16 cellular contexts compared by ENCODE assay signal in the genomic region with DNA sequence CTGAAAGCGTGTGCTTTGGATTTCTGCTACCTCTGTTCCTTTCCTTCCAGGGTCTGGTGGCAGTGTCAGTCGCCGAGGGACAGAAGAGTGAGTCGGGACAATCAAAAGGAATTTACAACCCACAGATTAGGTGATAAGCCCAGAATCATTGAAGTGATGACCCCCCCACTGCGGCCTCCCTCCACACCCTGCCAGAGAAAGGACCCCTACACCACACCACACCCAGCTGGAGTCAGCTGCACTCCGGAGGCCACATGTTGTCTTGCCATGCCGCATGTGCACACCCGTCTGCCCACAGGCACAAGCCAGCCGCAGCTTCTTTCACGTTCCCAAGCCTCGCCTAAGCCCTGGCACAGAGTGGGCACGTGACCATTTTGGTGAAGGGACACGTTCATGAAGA.
DNase-seq lines count a peak whose midpoint lies in the region; ATAC-seq and TF ChIP-seq lines count a peak whose summit lies in the region.
"Had no signal": no experiment of that assay in that cellular context is flagged by ENCODE, and none has a peak within 500 bp of the region (broad histone marks: within the 10 kb centered on the region; RNA-seq: fewer than 3 reads in every experiment).

No MANE protein-coding gene starts in this region.

- no peaks in the 10 kb centered on the region for H3K36me3 Mint-ChIP-seq in endodermal cell (ENCODE audit: low read depth)
- H3K36me3 Mint-ChIP-seq in activated naive CD4-positive, alpha-beta T cell treated with anti-CD3 and anti-CD28 coated beads, Interleukin-2, amount 10 ng/mL, durations not matched to agents 7 days and 5 days = no peaks in the 10 kb centered on the region
- H3K36me3 Mint-ChIP-seq: CD14-positive monocyte had no signal

- H3K27ac Mint-ChIP-seq in endodermal cell = no peak overlapping the region
- H3K27ac Mint-ChIP-seq in activated naive CD4-positive, alpha-beta T cell treated with anti-CD3 and anti-CD28 coated beads, Interleukin-2, amount 10 ng/mL, durations not matched to agents 7 days and 5 days = no peak overlapping the region
- H3K27ac Mint-ChIP-seq: CD14-positive monocyte; CD4-positive, alpha-beta memory T cell had no signal

- TF ChIP-seq EP300 in Ishikawa (IDR thresholded peaks at IDR 0.05; ENCODE audit: borderline replicate concordance) = no peak

- no peak for TF ChIP-seq POLR2A in spleen (IDR thresholded peaks at IDR 0.05)

- H3K9me3 Mint-ChIP-seq in endodermal cell = peaks cover 10% of the 10 kb centered on the region
- peaks cover 24% of the 10 kb centered on the region for H3K9me3 Mint-ChIP-seq in activated naive CD4-positive, alpha-beta T cell treated with anti-CD3 and anti-CD28 coated beads, Interleukin-2, amount 10 ng/mL, durations not matched to agents 7 days and 5 days

- intact Hi-C loops in cardiac septum (cut with DNase I) = no loop called here
- intact Hi-C loops in Right ventricle myocardium inferior (cut with DNase I) = no loop called here
- intact Hi-C loops in spleen (cut with DNase I; ENCODE audit: low total_unique reads) = no loop called here

- H3K27me3 Mint-ChIP-seq in endodermal cell (ENCODE audit: insufficient read depth) = no peaks in the 10 kb centered on the region
- no peaks in the 10 kb centered on the region for H3K27me3 Mint-ChIP-seq in activated naive CD4-positive, alpha-beta T cell treated with anti-CD3 and anti-CD28 coated beads, Interleukin-2, amount 10 ng/mL, durations not matched to agents 7 days and 5 days

- H3K27me3 ChIP-seq in endodermal cell (ENCODE audit: control insufficient read depth, insufficient read depth, low read length, poor library complexity, severe bottlenecking) (no peaks in the 10 kb centered on the region), spleen (replicated peaks in 1 of 7) (peaks cover 0 to 7% (median 0%) of the 10 kb centered on the region in 7 donors), H7 (ENCODE audit: control insufficient read depth, insufficient read depth, low read length) (no peaks in the 10 kb centered on the region)
- H3K27me3 ChIP-seq: BLaER1 had no signal

- DNase-seq in cardiac septum (ENCODE audit: low spot score) (peak; percentile 58), Right ventricle myocardium inferior (ENCODE audit: missing footprints) (no peak), endodermal cell (peak; percentile 22), spleen (peak; percentile 38), H7 (no peak), GM03348 (ENCODE audit: low spot score) (no peak)
- no peak for DNase-seq in activated naive CD4-positive, alpha-beta T cell treated with anti-CD3 and anti-CD28 coated beads, Interleukin-2, amount 10 ng/mL, durations not matched to agents 7 days and 5 days
- DNase-seq: 8988T; CD4-positive, alpha-beta memory T cell; DMS79; GDM1; GOT3; HCEC 1CT had no signal

- WGBS in endodermal cell (ENCODE audit: insufficient coverage in 1 of 2, insufficient read length in 1 of 2), 2 experiments = 84 to 89% methylated on average over 11 to 13 of the region's 13 CpGs
- WGBS in spleen, 5 donors = 84 to 91% (median 87%) methylated on average over 11 to 13 of the region's 13 CpGs

- no peak overlapping the region for H3K27ac ChIP-seq in endodermal cell (ENCODE audit: low read depth, low read length)
- H3K27ac ChIP-seq in spleen = no peak overlapping the region
- H3K27ac ChIP-seq: BLaER1 had no signal

- H3K9me3 ChIP-seq in endodermal cell (ENCODE audit: control insufficient read depth, low read length) = no peaks in the 10 kb centered on the region
- peaks cover 0 to 38% (median 25%) of the 10 kb centered on the region in 8 donors for H3K9me3 ChIP-seq in spleen

- ATAC-seq in Right ventricle myocardium inferior = no peak

- no peak for TF ChIP-seq RAD21 in Ishikawa (IDR thresholded peaks at IDR 0.05; ENCODE audit: low read depth)

- no peaks in the 10 kb centered on the region for H3K4me1 Mint-ChIP-seq in endodermal cell
- no peaks in the 10 kb centered on the region for H3K4me1 Mint-ChIP-seq in activated naive CD4-positive, alpha-beta T cell treated with anti-CD3 and anti-CD28 coated beads, Interleukin-2, amount 10 ng/mL, durations not matched to agents 7 days and 5 days
- H3K4me1 Mint-ChIP-seq: CD14-positive monocyte; CD4-positive, alpha-beta memory T cell had no signal

- no peaks in the 10 kb centered on the region for H3K4me1 ChIP-seq in endodermal cell (ENCODE audit: control insufficient read depth, insufficient read depth, low read length)
- H3K4me1 ChIP-seq in spleen = no peaks in the 10 kb centered on the region
- H3K4me1 ChIP-seq: BLaER1 had no signal

- H3K4me3 Mint-ChIP-seq in endodermal cell = no peak overlapping the region
- no peak overlapping the region for H3K4me3 Mint-ChIP-seq in activated naive CD4-positive, alpha-beta T cell treated with anti-CD3 and anti-CD28 coated beads, Interleukin-2, amount 10 ng/mL, durations not matched to agents 7 days and 5 days
- H3K4me3 Mint-ChIP-seq: CD14-positive monocyte; CD4-positive, alpha-beta memory T cell had no signal

- CTCF ChIA-PET in activated naive CD4-positive, alpha-beta T cell treated with anti-CD3 and anti-CD28 coated beads, Interleukin-2, amount 10 ng/mL, durations not matched to agents 7 days and 5 days (lab: Charles Lee) = no interaction called here

- no peak overlapping the region for H3K9ac ChIP-seq in endodermal cell (ENCODE audit: extremely low read depth, low read length, poor library complexity, severe bottlenecking)
- H3K9ac ChIP-seq: BLaER1 had no signal

- no peak for TF ChIP-seq CTCF in endodermal cell (conservative IDR thresholded peaks at IDR 0.05)
- no peak for TF ChIP-seq CTCF in spleen (IDR thresholded peaks at IDR 0.05 in 8 of 11, conservative IDR thresholded peaks at IDR 0.05 in 3 of 11)

- H3K36me3 ChIP-seq in endodermal cell (ENCODE audit: control insufficient read depth, insufficient read depth, low read length) (no peaks in the 10 kb centered on the region), spleen (no peaks in the 10 kb centered on the region), H7 (replicated peaks; ENCODE audit: control insufficient read depth, insufficient read depth, low read length) (no peaks in the 10 kb centered on the region)
- H3K36me3 ChIP-seq: BLaER1 had no signal

- no peak overlapping the region for H3K4me3 ChIP-seq in endodermal cell (ENCODE audit: low read length)
- H3K4me3 ChIP-seq in spleen = no peak overlapping the region
- H3K4me3 ChIP-seq in H7 (ENCODE audit: insufficient read depth, low read depth, low read length) = no peak overlapping the region
- H3K4me3 ChIP-seq: BLaER1 had no signal

TF ChIP-seq in Ishikawa, 13 proteins besides CTCF, POLR2A, EP300 and RAD21:
- TF ChIP-seq, protein P1, sequence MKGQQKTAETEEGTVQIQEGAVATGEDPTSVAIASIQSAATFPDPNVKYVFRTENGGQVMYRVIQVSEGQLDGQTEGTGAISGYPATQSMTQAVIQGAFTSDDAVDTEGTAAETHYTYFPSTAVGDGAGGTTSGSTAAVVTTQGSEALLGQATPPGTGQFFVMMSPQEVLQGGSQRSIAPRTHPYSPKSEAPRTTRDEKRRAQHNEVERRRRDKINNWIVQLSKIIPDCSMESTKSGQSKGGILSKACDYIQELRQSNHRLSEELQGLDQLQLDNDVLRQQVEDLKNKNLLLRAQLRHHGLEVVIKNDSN (IDR thresholded peaks at IDR 0.05) = peak; percentile 46; the same call in 1 of the 2 replicates
- no peak for TF ChIP-seq EGR1 (IDR thresholded peaks at IDR 0.05)

Comparison
In these comparisons a context has a peak if more than half of its experiments do, and no peak if none do; other contexts are left out.
1. DNase-seq: peak in cardiac septum (single experiment), endodermal cell (single experiment) and spleen (single experiment); none in Right ventricle myocardium inferior (single experiment), activated naive CD4-positive, alpha-beta T cell treated with anti-CD3 and anti-CD28 coated beads, Interleukin-2, amount 10 ng/mL, durations not matched to agents 7 days and 5 days (single experiment), H7 (single experiment) and GM03348 (single experiment).